Comparison of ENCODE assay signal across 27 cellular contexts in the genomic region with DNA sequence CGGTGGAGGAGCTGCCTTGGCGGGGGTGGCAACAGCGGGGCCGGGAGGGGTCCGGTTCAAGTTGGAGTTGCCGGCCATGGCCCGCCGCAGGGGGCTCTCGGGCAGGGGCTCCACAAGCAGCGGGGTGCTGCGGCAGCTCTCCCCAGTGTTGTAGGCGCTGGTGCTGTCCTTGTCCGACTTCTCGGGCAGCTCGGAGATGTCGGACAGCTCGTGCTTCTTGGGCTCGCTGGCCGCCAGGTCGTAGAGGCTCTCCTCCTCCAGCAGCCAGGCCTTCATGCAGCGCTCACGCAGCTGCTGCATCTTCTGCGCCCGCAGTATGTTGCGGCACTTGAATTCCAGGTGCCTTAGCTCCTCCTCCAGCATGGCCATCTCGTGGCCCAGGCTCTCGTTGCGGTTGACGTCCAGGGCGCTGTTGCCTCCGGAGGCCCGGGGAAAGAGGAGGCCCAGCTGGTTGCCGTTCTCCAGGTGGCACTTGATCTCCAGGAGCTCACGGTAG. TPM values are rescaled to one million over a fixed set of nuclear protein-coding genes. Genes with fewer than 3 reads are reported as not detected.
DNase-seq lines count a peak whose midpoint lies in the region; ATAC-seq, FAIRE-seq and TF ChIP-seq lines count a peak whose summit lies in the region.
"Had no signal": no experiment of that assay in that cellular context is flagged by ENCODE, and none has a peak within 500 bp of the region (broad histone marks: within the 10 kb centered on the region; RNA-seq: fewer than 3 reads in every experiment).

No MANE protein-coding gene starts in this region.

- dilution Hi-C loops in IMR-90 (cut with HindIII; ENCODE audit: low sequenced_read_pairs, unreplicated experiment) = no loop called here

- intact Hi-C loops in IMR-90 (cut with micrococcal nuclease) (no loop called here), sigmoid colon (cut with DNase I) (no loop called here)

- H2BK12ac ChIP-seq in H1 (ENCODE audit: low read depth, low read length) = no peak overlapping the region

- H3K27me3 ChIP-seq in IMR-90 (ENCODE audit: control insufficient read depth, insufficient read depth, low read length) = no peaks in the 10 kb centered on the region; the same call in 1 of the 2 replicates
- no peaks in the 10 kb centered on the region for H3K27me3 ChIP-seq in H1 (replicated peaks in 1 of 4; ENCODE audit: control insufficient read depth in 3 of 4, extremely low read depth in 1 of 4, insufficient read depth in 3 of 4, low read length in 3 of 4)
- no peaks in the 10 kb centered on the region for H3K27me3 ChIP-seq in sigmoid colon
- H3K27me3 ChIP-seq: BE2C had no signal

- no peak overlapping the region for H2AK5ac ChIP-seq in IMR-90 (ENCODE audit: low read depth, low read length)
- no peak overlapping the region for H2AK5ac ChIP-seq in H1 (ENCODE audit: low read depth, low read length)

- no TSS peak for BruUV-seq in IMR-90 (replicated peaks; lab: Mats Ljungman, UMichigan)

- H4K8ac ChIP-seq in IMR-90 (ENCODE audit: low read depth in 2 of 2, low read length in 2 of 2) = no peak overlapping the region
- peak overlapping the region; percentile 51; the same call in 1 of the 2 replicates for H4K8ac ChIP-seq in H1 (ENCODE audit: extremely low read depth, insufficient read depth, low read length)

- POLR2A ChIA-PET in IMR-90 (lab: Charles Lee; ENCODE audit: unreplicated experiment) (no interaction called here), H1 (lab: Charles Lee; ENCODE audit: partially characterized antibody) (interaction anchor here (0.6 to 5.4 kb wide), 7 partner anchors 9 to 205 kb away, joined by 3 to 22 read pairs (median 3); a partner anchor contains a TSS)

- H2AFZ ChIP-seq in IMR-90 (replicated peaks; ENCODE audit: low read length, poor library complexity) = no peak overlapping the region
- H2AFZ ChIP-seq in H1 (ENCODE audit: low read length) = no peak overlapping the region

- H3K56ac ChIP-seq in IMR-90 (ENCODE audit: extremely low read depth, insufficient read depth, low read length) (no peak overlapping the region), H1 (replicated peaks; ENCODE audit: insufficient read length, low read depth, low read length) (no peak overlapping the region)

- TF ChIP-seq EP300 in H1 (IDR thresholded peaks at IDR 0.05; ENCODE audit: borderline replicate concordance in 1 of 2, low read depth in 2 of 2, low read length in 2 of 2) (no peak), sigmoid colon (IDR thresholded peaks at IDR 0.05) (no peak)

- H3K79me1 ChIP-seq in IMR-90 (ENCODE audit: low read depth in 1 of 2, low read length in 2 of 2) = no peaks in the 10 kb centered on the region
- H3K79me1 ChIP-seq in H1 (ENCODE audit: low read depth, low read length) = peaks cover 3% of the 10 kb centered on the region

- WGBS in IMR-90 (ENCODE audit: extremely low coverage in 2 of 2, insufficient read length in 1 of 2), 2 experiments = 93% methylated on average over 16 of the region's 34 CpGs; no CpG with 5 or more reads in 1 of the 2 experiments
- 100% methylated on average over 4 of the region's 34 CpGs; no CpG with 5 or more reads in 1 of the 2 experiments for WGBS in H1 (ENCODE audit: extremely low coverage in 1 of 2, insufficient coverage in 1 of 2, insufficient read length in 1 of 2, insufficient replicate concordance in 2 of 2, low coverage in 1 of 2, low lambda C conversion rate in 2 of 2, missing lambda C conversion rate in 1 of 2), 2 experiments
- 95% methylated on average over 34 of the region's 34 CpGs for WGBS in sigmoid colon, 2 donors

- peak overlapping the region; percentile 72 for H2AK9ac ChIP-seq in IMR-90 (replicated peaks; ENCODE audit: low read depth, low read length, poor library complexity)

- H4K20me1 ChIP-seq in IMR-90 (ENCODE audit: insufficient read depth, low read length) (no peaks in the 10 kb centered on the region), H1 (replicated peaks in 1 of 2; ENCODE audit: control insufficient read depth in 1 of 2, insufficient read depth in 2 of 2, low read length in 2 of 2) (peaks cover 2 to 17% of the 10 kb centered on the region in 2 experiments)

- TF ChIP-seq RAD21 in IMR-90 (IDR thresholded peaks at IDR 0.05; ENCODE audit: low read length) (no peak), H1 (IDR thresholded peaks at IDR 0.05 in 1 of 2, conservative IDR thresholded peaks at IDR 0.05 in 1 of 2; ENCODE audit: low read depth in 2 of 2, low read length in 2 of 2) (no peak)

- no peak overlapping the region for H4K5ac ChIP-seq in IMR-90 (ENCODE audit: low read depth, low read length)
- H4K5ac ChIP-seq in H1 (ENCODE audit: insufficient read length, low read depth, low read length) = no peak overlapping the region

- no peak overlapping the region for H3K9ac ChIP-seq in IMR-90 (ENCODE audit: low read depth, low read length)
- no peak overlapping the region for H3K9ac ChIP-seq in H1 (replicated peaks in 1 of 4; ENCODE audit: extremely low read depth in 1 of 4, low read depth in 3 of 4, low read length in 3 of 4)
- H3K9ac ChIP-seq: BLaER1 had no signal

- H3K23ac ChIP-seq in IMR-90 (ENCODE audit: low read depth, low read length) (no peak overlapping the region), H1 (ENCODE audit: insufficient read length) (no peak overlapping the region)

- FAIRE-seq in H1 (lab: Jason Lieb, UNC) = no peak
- FAIRE-seq: A204.1, GM12878, GM12892, GM18507 had no signal

- no peaks in the 10 kb centered on the region for H3K23me2 ChIP-seq in H1 (ENCODE audit: low read depth, low read length)

- peaks cover 0 to 20% of the 10 kb centered on the region in 2 experiments; a peak in 2 of 4 replicates for H3K79me2 ChIP-seq in H1 (ENCODE audit: control insufficient read depth in 1 of 2, insufficient read depth in 2 of 2, low read length in 2 of 2)

- TF ChIP-seq CTCF in IMR-90 (conservative IDR thresholded peaks at IDR 0.05; ENCODE audit: low read depth, low read length) (no peak), H1 (IDR thresholded peaks at IDR 0.05; ENCODE audit: control extremely low read depth in 1 of 3, insufficient read depth in 1 of 3, low read depth in 1 of 3, low read length in 3 of 3) (no peak), sigmoid colon (IDR thresholded peaks at IDR 0.05) (no peak)

- H3K18ac ChIP-seq in IMR-90 (ENCODE audit: low read depth, low read length) (no peak overlapping the region), H1 (ENCODE audit: extremely low read depth, low read length) (no peak overlapping the region)

- peaks cover 4% of the 10 kb centered on the region; the same call in 1 of the 2 replicates for H3K9me3 ChIP-seq in IMR-90 (ENCODE audit: control insufficient read depth, insufficient read depth, low read length)
- no peaks in the 10 kb centered on the region for H3K9me3 ChIP-seq in H1 (ENCODE audit: insufficient read depth in 2 of 2, low read depth in 1 of 2, low read length in 1 of 2)
- no peaks in the 10 kb centered on the region for H3K9me3 ChIP-seq in sigmoid colon
- H3K9me3 ChIP-seq: BE2C had no signal

- H2BK20ac ChIP-seq in IMR-90 (ENCODE audit: low read depth, low read length) (no peak overlapping the region), H1 (ENCODE audit: low read length) (no peak overlapping the region)

- H3K4me3 ChIP-seq in IMR-90 (ENCODE audit: insufficient read depth, low read depth, low read length) (no peak overlapping the region), H1 (ENCODE audit: extremely low read depth in 1 of 4, insufficient read depth in 2 of 4, low read depth in 3 of 4, low read length in 4 of 4) (no peak overlapping the region), sigmoid colon (no peak overlapping the region)
- H3K4me3 ChIP-seq: BLaER1, GM12878 had no signal

- H3K4me1 ChIP-seq in IMR-90 (ENCODE audit: control insufficient read depth, insufficient read depth, low read length) (no peaks in the 10 kb centered on the region), H1 (replicated peaks in 1 of 4; ENCODE audit: control insufficient read depth in 3 of 4, insufficient read depth in 4 of 4, low read length in 3 of 4) (no peaks in the 10 kb centered on the region), sigmoid colon (no peaks in the 10 kb centered on the region)
- H3K4me1 ChIP-seq: BE2C had no signal

- no peak for TF ChIP-seq POLR2A in IMR-90 (IDR thresholded peaks at IDR 0.05; ENCODE audit: low read depth, low read length)
- no peak for TF ChIP-seq POLR2A in H1 (IDR thresholded peaks at IDR 0.05; ENCODE audit: control extremely low read depth in 1 of 2, low read depth in 2 of 2, low read length in 2 of 2)
- no peak for TF ChIP-seq POLR2A in sigmoid colon (IDR thresholded peaks at IDR 0.05)

- in situ Hi-C loops in IMR-90 (cut with MboI; ENCODE audit: low sequenced_read_pairs) = no loop called here

- no peaks in the 10 kb centered on the region for H3K9me1 ChIP-seq in IMR-90 (ENCODE audit: insufficient read depth, low read length)

- H3K4me2 ChIP-seq in IMR-90 (ENCODE audit: low read depth, low read length) = no peak overlapping the region
- no peak overlapping the region for H3K4me2 ChIP-seq in H1 (ENCODE audit: insufficient read depth in 1 of 2, low read depth in 2 of 2, low read length in 2 of 2)
- H3K4me2 ChIP-seq: BLaER1 had no signal

- no peak overlapping the region for H2BK15ac ChIP-seq in IMR-90 (ENCODE audit: low read depth, low read length)
- H2BK15ac ChIP-seq in H1 (ENCODE audit: low read length) = no peak overlapping the region

- H2BK120ac ChIP-seq in IMR-90 (ENCODE audit: low read depth, low read length) (no peak overlapping the region), H1 (replicated peaks; ENCODE audit: low read depth, low read length) (no peak overlapping the region)

- CTCF ChIA-PET in IMR-90 (lab: Yijun Ruan, JAX) = no interaction called here
- CTCF ChIA-PET in H1 (lab: Charles Lee; ENCODE audit: partially characterized antibody) = interaction anchor here (0.6 to 0.7 kb wide), 2 partner anchors 14 to 21 kb away, joined by 3 read pairs; no protein-coding TSS in a partner anchor

- H3K14ac ChIP-seq in IMR-90 (replicated peaks; ENCODE audit: low read depth, low read length) = no peak overlapping the region
- H3K14ac ChIP-seq in H1 (ENCODE audit: insufficient read length) = no peak overlapping the region

- H2BK5ac ChIP-seq in IMR-90 (ENCODE audit: low read depth, low read length, poor library complexity, severe bottlenecking) (no peak overlapping the region), H1 (ENCODE audit: low read depth, low read length) (no peak overlapping the region)

- H3K4ac ChIP-seq in IMR-90 (ENCODE audit: low read depth, low read length) (no peak overlapping the region), H1 (replicated peaks; ENCODE audit: insufficient read length, low read depth, low read length) (no peak overlapping the region)

- H4K91ac ChIP-seq in IMR-90 (ENCODE audit: insufficient read depth, low read depth, low read length) = no peak overlapping the region
- no peak overlapping the region for H4K91ac ChIP-seq in H1 (replicated peaks; ENCODE audit: insufficient read length, low read length)

- ATAC-seq in IMR-90 (ENCODE audit: low read depth) (no peak), HG02938 (IDR thresholded peaks at IDR 0.05; ENCODE audit: unreplicated experiment) (no peak), HG02852 (IDR thresholded peaks at IDR 0.05; ENCODE audit: unreplicated experiment) (no peak)
- ATAC-seq: GM12878 had no signal

- no peak for DNase-seq in IMR-90
- DNase-seq in H1 (ENCODE audit: low read depth in 1 of 2, low spot score in 2 of 2) = no peak
- DNase-seq in sigmoid colon = peak; percentile 59
- DNase-seq: 8988T; ACHN; BE2C; C1 segment of cervical spinal cord; CD4-positive, alpha-beta memory T cell; CD4-positive, CD25-positive, alpha-beta regulatory T cell; CD8-positive, alpha-beta memory T cell; COR-L47; DMS 273 treated with DMSO at 0.1 percent for 48 hours; DMS153; DMS79; DND-41; EL; GDM1 had no signal

- H3K27ac ChIP-seq in IMR-90 (ENCODE audit: insufficient read depth, low read length) (no peak overlapping the region), H1 (ENCODE audit: low read depth, low read length) (no peak overlapping the region), sigmoid colon (no peak overlapping the region)
- H3K27ac ChIP-seq: BLaER1 had no signal

- peaks cover 2% of the 10 kb centered on the region; the same call in 1 of the 2 replicates for H3K36me3 ChIP-seq in IMR-90 (ENCODE audit: control insufficient read depth, insufficient read depth, low read length)
- H3K36me3 ChIP-seq in H1 (ENCODE audit: control insufficient read depth in 2 of 4, insufficient read depth in 4 of 4, low read length in 3 of 4) = peaks cover 0 to 21% (median under 1%) of the 10 kb centered on the region in 4 experiments; a peak in 3 of 8 replicates
- no peaks in the 10 kb centered on the region for H3K36me3 ChIP-seq in sigmoid colon
- H3K36me3 ChIP-seq: BE2C had no signal

RNA-seq across cellular contexts. Expression of a gene that starts 9.7 kb away (rescaled TPM):
- total RNA-seq in IMR-90 (2012; rRNA removed) (118 and 141 TPM in 2 replicates), sigmoid colon (100 to 1,000 TPM; 143 to 177 (median 156) TPM)
- polyA plus RNA-seq in IMR-90 (2012; rRNA removed) (480 and 481 TPM in 2 replicates), H1 (2011; rRNA removed) (642 and 734 TPM in 2 replicates), sigmoid colon (100 to 1,000 TPM; 327 to 494 (median 405) TPM)
- polyA plus RNA-seq in IMR-90 (2012; cell fraction: cytosol; rRNA removed) = 329 and 598 TPM in 2 replicates
- polyA plus RNA-seq in IMR-90 (2012; cell fraction: nucleus; rRNA removed; ENCODE audit: low replicate concordance) = 171 and 243 TPM in 2 replicates
- total RNA-seq in H1 (2021; fragmentation: NEBNext Ultra II Directional; extraction: Animal tissue kit (Norgen Biotek cat#: 25700)) = 161 and 168 TPM in 2 replicates
- 365 TPM for polyA plus RNA-seq in H1 (2011; cell fraction: cytosol; rRNA removed)
- polyA plus RNA-seq in H1 (2011; cell fraction: nucleus; rRNA removed) = 398 TPM
- polyA plus RNA-seq in H1 (2012, experiment 1 of 2) = 175 to 309 TPM (median 297 TPM) in 4 replicates
- polyA plus RNA-seq in H1 (2012, experiment 2 of 2) = 443 TPM
- polyA plus RNA-seq in H1 (2013, experiment 1 of 2) = 365 TPM
- 421 TPM for polyA plus RNA-seq in H1 (2013, experiment 2 of 2)
- 125 and 128 TPM in 2 replicates for polyA minus RNA-seq in H1 (2011; rRNA and poly(A)+ RNA removed)
- 271 TPM for polyA minus RNA-seq in H1 (2011; cell fraction: cytosol; rRNA and poly(A)+ RNA removed)
- 60.7 TPM for polyA minus RNA-seq in H1 (2011; cell fraction: nucleus; rRNA and poly(A)+ RNA removed)

RNA-seq across cellular contexts. Expression of a gene that starts 10.0 kb away (rescaled TPM):
- 75.8 and 79.4 TPM in 2 replicates for total RNA-seq in IMR-90 (2012; rRNA removed)
- polyA plus RNA-seq in IMR-90 (2012; rRNA removed) = 85.7 and 95.0 TPM in 2 replicates
- 67.0 and 200 TPM in 2 replicates for polyA plus RNA-seq in IMR-90 (2012; cell fraction: cytosol; rRNA removed)
- polyA plus RNA-seq in IMR-90 (2012; cell fraction: nucleus; rRNA removed; ENCODE audit: low replicate concordance) = 164 and 364 TPM in 2 replicates
- 36.1 and 39.4 TPM in 2 replicates for total RNA-seq in H1 (2021; fragmentation: NEBNext Ultra II Directional; extraction: Animal tissue kit (Norgen Biotek cat#: 25700))
- polyA plus RNA-seq in H1 (2011; rRNA removed) = 66.7 and 96.2 TPM in 2 replicates
- polyA plus RNA-seq in H1 (2011; cell fraction: cytosol; rRNA removed) = 66.7 TPM
- 130 TPM for polyA plus RNA-seq in H1 (2011; cell fraction: nucleus; rRNA removed)
- 43.8 to 59.4 TPM (median 53.4 TPM) in 4 replicates for polyA plus RNA-seq in H1 (2012, experiment 1 of 2)
- 48.4 TPM for polyA plus RNA-seq in H1 (2012, experiment 2 of 2)
- 40.6 TPM for polyA plus RNA-seq in H1 (2013, experiment 1 of 2)
- 39.3 TPM for polyA plus RNA-seq in H1 (2013, experiment 2 of 2)
- polyA minus RNA-seq in H1 (2011; rRNA and poly(A)+ RNA removed) = 68.8 and 76.7 TPM in 2 replicates
- 34.0 TPM for polyA minus RNA-seq in H1 (2011; cell fraction: cytosol; rRNA and poly(A)+ RNA removed)
- 43.0 TPM for polyA minus RNA-seq in H1 (2011; cell fraction: nucleus; rRNA and poly(A)+ RNA removed)
- 10 to 100 TPM; 54.2 to 89.5 (median 62.7) TPM for total RNA-seq in sigmoid colon
- 10 to 100 TPM; 66.7 to 85.3 (median 76.5) TPM for polyA plus RNA-seq in sigmoid colon

RNA-seq across cellular contexts. Expression of a gene that starts 23.3 kb away (rescaled TPM):
- total RNA-seq in IMR-90 (2012; rRNA removed) = 0.36 and 0.56 TPM in 2 replicates
- polyA plus RNA-seq in IMR-90 (2012; rRNA removed) = 0.34 and 0.70 TPM in 2 replicates
- 0.32 and 1.1 TPM in 2 replicates for polyA plus RNA-seq in IMR-90 (2012; cell fraction: cytosol; rRNA removed)
- polyA plus RNA-seq in IMR-90 (2012; cell fraction: nucleus; rRNA removed; ENCODE audit: low replicate concordance) = 2.9 and 5.6 TPM in 2 replicates
- total RNA-seq in H1 (2021; fragmentation: NEBNext Ultra II Directional; extraction: Animal tissue kit (Norgen Biotek cat#: 25700)) = not detected in 2 replicates
- polyA plus RNA-seq in H1 (2011; rRNA removed) = not detected in 2 replicates
- polyA plus RNA-seq in H1 (2011; cell fraction: cytosol; rRNA removed) = 0.01 TPM
- polyA plus RNA-seq in H1 (2011; cell fraction: nucleus; rRNA removed) = 0.30 TPM
- 0.30 to 0.56 TPM (median 0.49 TPM) in 4 replicates for polyA plus RNA-seq in H1 (2012, experiment 1 of 2)
- 0.09 TPM for polyA plus RNA-seq in H1 (2012, experiment 2 of 2)
- polyA plus RNA-seq in H1 (2013, experiment 1 of 2) = 0.06 TPM
- 0.04 TPM for polyA plus RNA-seq in H1 (2013, experiment 2 of 2)
- polyA minus RNA-seq in H1 (2011; rRNA and poly(A)+ RNA removed) = not detected in 2 replicates
- not detected for polyA minus RNA-seq in H1 (2011; cell fraction: cytosol; rRNA and poly(A)+ RNA removed)
- polyA minus RNA-seq in H1 (2011; cell fraction: nucleus; rRNA and poly(A)+ RNA removed) = not detected
- total RNA-seq in sigmoid colon = 10 to 100 TPM in 1 of 4 donors, 1 to 10 TPM in 3; 2.1 to 13.0 (median 6.9) TPM
- under 1 TPM in 1 of 3 donors, not detected in 2; 0.31 TPM for polyA plus RNA-seq in sigmoid colon
- total RNA-seq: A673; CD4-positive, alpha-beta memory T cell; CD4-positive, CD25-positive, alpha-beta regulatory T cell; CD8-positive, alpha-beta memory T cell; G401; GM12878 had no signal
- polyA plus RNA-seq: CD14-positive monocyte; CD4-positive, alpha-beta memory T cell; CD4-positive, CD25-positive, alpha-beta regulatory T cell; CD8-positive, alpha-beta memory T cell had no signal

RNA-seq across cellular contexts. Expression of a gene that starts 26.2 kb away (rescaled TPM):
- total RNA-seq in IMR-90 (2012; rRNA removed) (under 0.01 and 0.28 TPM in 2 replicates), sigmoid colon (10 to 100 TPM in 3 of 4 donors, 1 to 10 TPM in 1; 8.6 to 24.4 (median 14.2) TPM)
- polyA plus RNA-seq in IMR-90 (2012; rRNA removed) (0.34 and 0.38 TPM in 2 replicates), H1 (2011; rRNA removed) (45.8 and 77.2 TPM in 2 replicates), sigmoid colon (1 to 10 TPM in 2 of 3 donors, under 1 TPM in 1; 0.46 to 5.1 (median 1.2) TPM)
- polyA plus RNA-seq in IMR-90 (2012; cell fraction: cytosol; rRNA removed) = 0.21 and 0.30 TPM in 2 replicates
- 1.8 and 2.2 TPM in 2 replicates for polyA plus RNA-seq in IMR-90 (2012; cell fraction: nucleus; rRNA removed; ENCODE audit: low replicate concordance)
- total RNA-seq in H1 (2021; fragmentation: NEBNext Ultra II Directional; extraction: Animal tissue kit (Norgen Biotek cat#: 25700)) = 169 and 174 TPM in 2 replicates
- 90.6 TPM for polyA plus RNA-seq in H1 (2011; cell fraction: cytosol; rRNA removed)
- 221 TPM for polyA plus RNA-seq in H1 (2011; cell fraction: nucleus; rRNA removed)
- polyA plus RNA-seq in H1 (2012, experiment 1 of 2) = 98.3 to 127 TPM (median 121 TPM) in 4 replicates
- 85.6 TPM for polyA plus RNA-seq in H1 (2012, experiment 2 of 2)
- polyA plus RNA-seq in H1 (2013, experiment 1 of 2) = 175 TPM
- 166 TPM for polyA plus RNA-seq in H1 (2013, experiment 2 of 2)
- 38.4 and 47.0 TPM in 2 replicates for polyA minus RNA-seq in H1 (2011; rRNA and poly(A)+ RNA removed)
- 51.6 TPM for polyA minus RNA-seq in H1 (2011; cell fraction: cytosol; rRNA and poly(A)+ RNA removed)
- polyA minus RNA-seq in H1 (2011; cell fraction: nucleus; rRNA and poly(A)+ RNA removed) = 37.1 TPM
- polyA plus RNA-seq: CD14-positive monocyte; CD4-positive, CD25-positive, alpha-beta regulatory T cell had no signal

RNA-seq across cellular contexts. Expression of a gene that starts 40.1 kb away (rescaled TPM):
- total RNA-seq in IMR-90 (2012; rRNA removed) (0.36 and 1.7 TPM in 2 replicates), sigmoid colon (10 to 100 TPM in 3 of 4 donors, 1 to 10 TPM in 1; 9.2 to 50.1 (median 25.7) TPM)
- polyA plus RNA-seq in IMR-90 (2012; rRNA removed) (22.3 and 26.9 TPM in 2 replicates), H1 (2011; rRNA removed) (1.2 and 1.6 TPM in 2 replicates), sigmoid colon (1 to 10 TPM in 1 of 3 donors, under 1 TPM in 1, not detected in 1; 0.60 to 2.2 TPM)
- 9.9 and 21.3 TPM in 2 replicates for polyA plus RNA-seq in IMR-90 (2012; cell fraction: cytosol; rRNA removed)
- polyA plus RNA-seq in IMR-90 (2012; cell fraction: nucleus; rRNA removed; ENCODE audit: low replicate concordance) = 117 and 388 TPM in 2 replicates
- total RNA-seq in H1 (2021; fragmentation: NEBNext Ultra II Directional; extraction: Animal tissue kit (Norgen Biotek cat#: 25700)) = 2.7 TPM in 2 replicates
- polyA plus RNA-seq in H1 (2011; cell fraction: cytosol; rRNA removed) = 1.8 TPM
- 11.4 TPM for polyA plus RNA-seq in H1 (2011; cell fraction: nucleus; rRNA removed)
- 1.4 to 3.3 TPM (median 2.3 TPM) in 4 replicates for polyA plus RNA-seq in H1 (2012, experiment 1 of 2)
- 0.62 TPM for polyA plus RNA-seq in H1 (2012, experiment 2 of 2)
- polyA plus RNA-seq in H1 (2013, experiment 1 of 2) = 2.4 TPM
- 1.8 TPM for polyA plus RNA-seq in H1 (2013, experiment 2 of 2)
- polyA minus RNA-seq in H1 (2011; rRNA and poly(A)+ RNA removed) = 1.4 and 4.4 TPM in 2 replicates
- 1.1 TPM for polyA minus RNA-seq in H1 (2011; cell fraction: cytosol; rRNA and poly(A)+ RNA removed)
- polyA minus RNA-seq in H1 (2011; cell fraction: nucleus; rRNA and poly(A)+ RNA removed) = 3.7 TPM
- total RNA-seq: A673; CD4-positive, alpha-beta memory T cell had no signal
- polyA plus RNA-seq: CD14-positive monocyte; CD4-positive, alpha-beta memory T cell; CD4-positive, CD25-positive, alpha-beta regulatory T cell; CD8-positive, alpha-beta memory T cell had no signal
